Comparison of ENCODE assay signal across 14 cellular contexts in genomic region chr11:19426022-19426718, GRCh38.
"Had no signal": no experiment of that assay in that cellular context is flagged by ENCODE, and none has a peak within 500 bp of the region (broad histone marks: within the 10 kb centered on the region; RNA-seq: fewer than 3 reads in every experiment).

No MANE protein-coding gene starts in this region.

- H3K27me3 ChIP-seq: tibial nerve had no signal

- H3K27ac ChIP-seq: esophagus muscularis mucosa, left lung, parathyroid adenoma had no signal

- H2AFZ ChIP-seq: parathyroid adenoma had no signal

- H3K36me3 ChIP-seq: esophagus muscularis mucosa, left lung, tibial nerve had no signal

- H3K9me3 ChIP-seq: esophagus muscularis mucosa, left lung, mucosa of descending colon, tibial nerve had no signal

- H3K9ac ChIP-seq: parathyroid adenoma had no signal

- H3K79me2 ChIP-seq: parathyroid adenoma had no signal

- DNase-seq: activated B cell treated with CpG ODN at 0.5 μM for 24 hours; activated CD4-positive, alpha-beta memory T cell treated with anti-CD3 and anti-CD28 coated beads, Interleukin-2, amount 10 ng/mL, durations not matched to agents 7 days and 5 days; activated CD4-positive, alpha-beta T cell treated with anti-CD3 and anti-CD28 coated beads for 48 hours; activated CD8-positive, alpha-beta memory T cell treated with anti-CD3 and anti-CD28 coated beads, Interleukin-2, amount 10 ng/mL, durations not matched to agents 7 days and 5 days; effector CD8-positive, alpha-beta T cell; left lung; mucosa of descending colon; naive B cell; stimulated activated CD4-positive, alpha-beta T cell treated with anti-CD3 and anti-CD28 coated beads, Interleukin-2, amount 100 ng/mL, for 24 hours; stimulated activated naive CD4-positive, alpha-beta T cell treated with Interleukin-2 at 50 U/mL for 16 hours; T-cell had no signal

- ATAC-seq: activated CD8-positive, alpha-beta memory T cell treated with anti-CD3 and anti-CD28 coated beads, Interleukin-2, amount 10 ng/mL, durations not matched to agents 7 days and 5 days; left lung; mucosa of descending colon; T-cell had no signal

- H3K4me1 ChIP-seq: esophagus muscularis mucosa, left lung, parathyroid adenoma had no signal

- H3K4me3 ChIP-seq: esophagus muscularis mucosa, left lung, mucosa of descending colon, tibial nerve had no signal
